In genomic region chr18:49768051-49768391, GRCh38 we compare ENCODE assay signal across 8 cellular contexts. TPM values are rescaled to one million over a fixed set of nuclear protein-coding genes. Genes with fewer than 3 reads are reported as not detected.
DNase-seq lines count a peak whose midpoint lies in the region; ATAC-seq and TF ChIP-seq lines count a peak whose summit lies in the region.

No MANE protein-coding gene starts in this region.

- H4K20me1 ChIP-seq in HCT116 (ENCODE audit: insufficient read depth): no peaks in the 10 kb centered on the region

- TF ChIP-seq CTCF in AG09319 (IDR thresholded peaks at IDR 0.05; ENCODE audit: low read depth, low read length): peak; percentile 63
- TF ChIP-seq CTCF in HCT116 (IDR thresholded peaks at IDR 0.05 in 2 of 3, conservative IDR thresholded peaks at IDR 0.05 in 1 of 3; ENCODE audit: borderline replicate concordance in 1 of 3, insufficient read depth in 1 of 3, low read depth in 2 of 3, low read length in 2 of 3): peak; percentile 74 to 83 (median 77); a peak in 5 of 6 replicates
- peak; percentile 80 for TF ChIP-seq CTCF in foreskin fibroblast (IDR thresholded peaks at IDR 0.05; ENCODE audit: low read depth, low read length)

- TF ChIP-seq POLR2A in HCT116 (IDR thresholded peaks at IDR 0.05; ENCODE audit: borderline replicate concordance, extremely low read depth, insufficient read depth, insufficient read length): no peak

- DNase-seq in AG09319 (ENCODE audit: extremely low read depth, low read depth): peak; percentile 11
- DNase-seq in HCT116 (ENCODE audit: low read depth, low spot score): peak; percentile 62
- DNase-seq in RPMI8226: peak; percentile 70
- peak; percentile 54 to 78 for DNase-seq in foreskin fibroblast
- peak; percentile 52 for DNase-seq in retina
- no peak for DNase-seq in NCI-H226
- no peak for DNase-seq in stimulated activated CD4-positive, alpha-beta T cell treated with anti-CD3 and anti-CD28 coated beads, Interleukin-4, amount 100 ng/mL, for 1 hour

- RAD21 ChIA-PET in HCT116 (lab: Charles Lee; ENCODE audit: low non-redundant PET in 1 of 2, low total read pairs in 2 of 2, uncharacterized antibody in 2 of 2, unreplicated experiment in 2 of 2): interaction anchor here in 1 of 2 experiments (0.6 kb wide), 1 partner anchor 39 kb away, joined by 8 read pairs; no protein-coding TSS in a partner anchor

- H3K27ac ChIP-seq in HCT116 (ENCODE audit: low read depth, low read length): no peak overlapping the region

- intact Hi-C loops in HCT116 (cut with micrococcal nuclease): loop anchor here (1.0 to 10.0 kb wide), 3 partner anchors 209 to 1093 kb away; no protein-coding TSS in a partner anchor

- no peaks in the 10 kb centered on the region for H3K79me2 ChIP-seq in HCT116 (ENCODE audit: insufficient read depth, low read length)

- no peaks in the 10 kb centered on the region for H3K4me1 ChIP-seq in HCT116 (ENCODE audit: control insufficient read depth in 1 of 2, insufficient read depth in 2 of 2, low read length in 2 of 2)

- H3K9ac ChIP-seq in HCT116 (ENCODE audit: low read length): no peak overlapping the region

- ATAC-seq in HCT116: peak; percentile 94
- no peak for ATAC-seq in GM19035 (IDR thresholded peaks at IDR 0.05; ENCODE audit: unreplicated experiment)

- POLR2A ChIA-PET in HCT116 (lab: Charles Lee): no interaction called here

- peak; percentile 94 for TF ChIP-seq RAD21 in HCT116 (IDR thresholded peaks at IDR 0.05; ENCODE audit: low read depth)

- H2AFZ ChIP-seq in HCT116 (ENCODE audit: low read depth, low read length, poor library complexity, severe bottlenecking): no peak overlapping the region

- no peaks in the 10 kb centered on the region for H3K27me3 ChIP-seq in HCT116 (ENCODE audit: insufficient read depth, low read length)

- H3K4me3 ChIP-seq in HCT116 (replicated peaks in 1 of 2; ENCODE audit: low read depth in 1 of 2, low read length in 2 of 2) (no peak overlapping the region), foreskin fibroblast (ENCODE audit: low read depth in 1 of 2, low read length in 2 of 2) (no peak overlapping the region)

- no peaks in the 10 kb centered on the region for H3K36me3 ChIP-seq in HCT116 (ENCODE audit: control insufficient read depth in 1 of 2, insufficient read depth in 2 of 2, low read length in 2 of 2)

- no peak overlapping the region for H3K4me2 ChIP-seq in HCT116 (ENCODE audit: low read length)

- no peaks in the 10 kb centered on the region for H3K9me3 ChIP-seq in HCT116 (ENCODE audit: control insufficient read depth in 1 of 2, insufficient read depth in 1 of 2, low read depth in 1 of 2, low read length in 2 of 2)

- BruUV-seq in HCT116 (replicated peaks; lab: Mats Ljungman, UMichigan): no TSS peak

- CTCF ChIA-PET in HCT116 (lab: Charles Lee): interaction anchor here (0.7 to 1.7 kb wide), 2 partner anchors 208 to 257 kb away, joined by 3 to 5 read pairs; no protein-coding TSS in a partner anchor

- no peaks in the 10 kb centered on the region for H3K9me2 ChIP-seq in HCT116 (ENCODE audit: insufficient read depth)

TF ChIP-seq in HCT116, 20 proteins besides CTCF, POLR2A, EP300 and RAD21:
- TF ChIP-seq FOSL1 (IDR thresholded peaks at IDR 0.05; ENCODE audit: low read depth): no peak
- TF ChIP-seq ELF1 (IDR thresholded peaks at IDR 0.05; ENCODE audit: borderline replicate concordance, low read depth): no peak
- no peak for TF ChIP-seq CBX3 (IDR thresholded peaks at IDR 0.05; ENCODE audit: low read depth)
- TF ChIP-seq EGR1 (IDR thresholded peaks at IDR 0.05; ENCODE audit: low read depth): no peak
- TF ChIP-seq JUND (IDR thresholded peaks at IDR 0.05): no peak
TF ChIP-seq in HCT116: peak in this region for 0.

RNA-seq across cellular contexts. Expression of gene ACAA2, which starts 45.3 kb away (rescaled TPM):
- 18.2 TPM for total RNA-seq in HCT116 (2021; ENCODE audit: unreplicated experiment)
- polyA plus RNA-seq in HCT116 (2012): 14.7 and 17.2 TPM in 2 replicates

Comparison
In these comparisons a context has a peak if more than half of its experiments do, and no peak if none do; other contexts are left out.
1. DNase-seq: peak in AG09319 (single experiment), HCT116 (single experiment), RPMI8226 (single experiment), foreskin fibroblast (2 of 2) and retina (single experiment); none in NCI-H226 (single experiment) and stimulated activated CD4-positive, alpha-beta T cell treated with anti-CD3 and anti-CD28 coated beads, Interleukin-4, amount 100 ng/mL, for 1 hour (single experiment).
2. Peak in every context shown above with its lines, with median percentiles within 50 percentile points of each other: CTCF ChIP-seq.